ENCODE assay signal across 11 cellular contexts in genomic region chr16:75219838-75220237, GRCh38. TPM values are rescaled to one million over a fixed set of nuclear protein-coding genes. Genes with fewer than 3 reads are reported as not detected.
DNase-seq lines count a peak whose midpoint lies in the region; ATAC-seq and TF ChIP-seq lines count a peak whose summit lies in the region.
"Had no signal": no experiment of that assay in that cellular context is flagged by ENCODE, and none has a peak within 500 bp of the region (broad histone marks: within the 10 kb centered on the region; RNA-seq: fewer than 3 reads in every experiment).

No MANE protein-coding gene starts in this region.

- CTCF ChIA-PET in activated B cell treated with CpG ODN at 0.5 μM for 24 hours (lab: Charles Lee), result interaction anchor here (3.3 kb wide), 1 partner anchor 20 kb away, joined by 16 read pairs; no protein-coding TSS in a partner anchor

- peaks cover 12% of the 10 kb centered on the region for H3K27me3 Mint-ChIP-seq in HFFc6 (ENCODE audit: insufficient read depth)
- peaks cover 10% of the 10 kb centered on the region for H3K27me3 Mint-ChIP-seq in activated B cell treated with CpG ODN at 0.5 μM for 24 hours
- H3K27me3 Mint-ChIP-seq in naive thymus-derived CD8-positive, alpha-beta T cell, result no peaks in the 10 kb centered on the region

- peak; percentile 81 to 92 for ATAC-seq in activated CD4-positive, CD25-positive, alpha-beta regulatory T cell treated with anti-CD3 and anti-CD28 coated beads, Interleukin-2, amount 50 U/mL, for 24 hours
- ATAC-seq in activated B cell treated with CpG ODN at 0.5 μM for 24 hours (ENCODE audit: low read depth), result peak; percentile 56
- peak; percentile 81 to 88 for ATAC-seq in naive thymus-derived CD8-positive, alpha-beta T cell
- ATAC-seq in HG03460 (IDR thresholded peaks at IDR 0.05; ENCODE audit: unreplicated experiment), result no peak
- ATAC-seq in GM21526 (IDR thresholded peaks at IDR 0.05; ENCODE audit: low FRiP score, unreplicated experiment), result no peak
- ATAC-seq in GM19397 (IDR thresholded peaks at IDR 0.05; ENCODE audit: unreplicated experiment), result no peak
- ATAC-seq: esophagus mucosa had no signal

- TF ChIP-seq CTCF in HFFc6 (IDR thresholded peaks at IDR 0.05), result no peak
- TF ChIP-seq CTCF in activated B cell treated with CpG ODN at 0.5 μM for 24 hours (IDR thresholded peaks at IDR 0.05), result no peak

- intact Hi-C loops in activated B cell treated with CpG ODN at 0.5 μM for 24 hours (cut with micrococcal nuclease), result loop anchor here (2.0 to 5.0 kb wide), 4 partner anchors 19 to 431 kb away; no protein-coding TSS in a partner anchor

- H3K4me1 Mint-ChIP-seq in HFFc6 (ENCODE audit: low read depth) (peaks cover 11% of the 10 kb centered on the region), activated B cell treated with CpG ODN at 0.5 μM for 24 hours (peaks cover 11% of the 10 kb centered on the region)
- H3K4me1 Mint-ChIP-seq in naive thymus-derived CD8-positive, alpha-beta T cell, result peaks cover 5 to 10% (median 6%) of the 10 kb centered on the region in 4 donors

- H3K9me3 Mint-ChIP-seq in HFFc6 (peaks cover 7% of the 10 kb centered on the region; the same call in 1 of the 2 replicates), activated B cell treated with CpG ODN at 0.5 μM for 24 hours (no peaks in the 10 kb centered on the region)
- H3K9me3 Mint-ChIP-seq in naive thymus-derived CD8-positive, alpha-beta T cell, result peaks cover 0 to 2% (median 0%) of the 10 kb centered on the region in 9 donors

- POLR2A ChIA-PET in activated B cell treated with CpG ODN at 0.5 μM for 24 hours (lab: Charles Lee), result interaction anchor here (1.1 kb wide), 1 partner anchor 21 kb away, joined by 3 read pairs; no protein-coding TSS in a partner anchor
- POLR2A ChIA-PET in naive thymus-derived CD8-positive, alpha-beta T cell (lab: Charles Lee), result interaction anchor here (0.7 to 1.4 kb wide), 2 partner anchors 19 to 90 kb away, joined by 3 read pairs; no protein-coding TSS in a partner anchor

- no peak for DNase-seq in activated CD4-positive, CD25-positive, alpha-beta regulatory T cell (lab: John Stamatoyannopoulos, UW)
- DNase-seq in HFFc6 (no peak), activated B cell treated with CpG ODN at 0.5 μM for 24 hours (no peak)
- DNase-seq in naive thymus-derived CD8-positive, alpha-beta T cell, result peak in 3 of 10 donors; percentile 30 to 50 (median 48)
- DNase-seq: 8988T had no signal

- H3K36me3 Mint-ChIP-seq in HFFc6 (ENCODE audit: low read depth) (no peaks in the 10 kb centered on the region), activated B cell treated with CpG ODN at 0.5 μM for 24 hours (ENCODE audit: low read depth) (no peaks in the 10 kb centered on the region)
- no peaks in the 10 kb centered on the region for H3K36me3 Mint-ChIP-seq in naive thymus-derived CD8-positive, alpha-beta T cell

- H3K27ac Mint-ChIP-seq in HFFc6 (no peak overlapping the region), activated B cell treated with CpG ODN at 0.5 μM for 24 hours (peak overlapping the region; percentile 63)
- peak overlapping the region; percentile 78 to 97 (median 92) for H3K27ac Mint-ChIP-seq in naive thymus-derived CD8-positive, alpha-beta T cell

- H3K4me3 Mint-ChIP-seq in HFFc6 (peak overlapping the region; percentile 56; the same call in 1 of the 2 replicates), activated B cell treated with CpG ODN at 0.5 μM for 24 hours (peak overlapping the region; percentile 70)
- peak overlapping the region; percentile 71 to 92 (median 84) for H3K4me3 Mint-ChIP-seq in naive thymus-derived CD8-positive, alpha-beta T cell

RNA-seq across cellular contexts. Expression of gene CTRB1, which starts 1.1 kb away (rescaled TPM):
- total RNA-seq in HFFc6 (2021; fragmentation: NEBNext Ultra II Directional; extraction: Animal tissue kit (Norgen Biotek cat#: 25700)), result not detected
- not detected in 2 replicates for total RNA-seq in activated B cell treated with CpG ODN at 0.5 μM for 24 hours
- not detected for total RNA-seq in naive thymus-derived CD8-positive, alpha-beta T cell
- polyA plus RNA-seq in naive thymus-derived CD8-positive, alpha-beta T cell, result not detected
- total RNA-seq: HT-29 had no signal

RNA-seq across cellular contexts. Expression of gene CTRB2, which starts 12.9 kb away (rescaled TPM):
- not detected for total RNA-seq in HFFc6 (2021; fragmentation: NEBNext Ultra II Directional; extraction: Animal tissue kit (Norgen Biotek cat#: 25700))
- total RNA-seq in activated B cell treated with CpG ODN at 0.5 μM for 24 hours, result not detected in 2 replicates
- total RNA-seq in naive thymus-derived CD8-positive, alpha-beta T cell, result not detected
- polyA plus RNA-seq in naive thymus-derived CD8-positive, alpha-beta T cell, result not detected
- total RNA-seq: esophagus mucosa, HT-29 had no signal

RNA-seq across cellular contexts. Expression of gene BCAR1, which starts 31.6 kb away (rescaled TPM):
- 100 to 1,000 TPM; 126 to 148 (median 130) TPM for total RNA-seq in HFFc6 (2021; fragmentation: NEBNext Ultra II Directional; extraction: Animal tissue kit (Norgen Biotek cat#: 25700))
- total RNA-seq in activated B cell treated with CpG ODN at 0.5 μM for 24 hours, result not detected in 2 replicates
- under 1 TPM in 1 of 2 experiments, not detected in 1; 0.30 TPM for total RNA-seq in naive thymus-derived CD8-positive, alpha-beta T cell
- polyA plus RNA-seq in naive thymus-derived CD8-positive, alpha-beta T cell, result not detected

Comparison
In these comparisons a context has a peak if more than half of its experiments do, and no peak if none do; other contexts are left out.
1. ATAC-seq: peak in activated CD4-positive, CD25-positive, alpha-beta regulatory T cell treated with anti-CD3 and anti-CD28 coated beads, Interleukin-2, amount 50 U/mL, for 24 hours (2 of 2), activated B cell treated with CpG ODN at 0.5 μM for 24 hours (single experiment) and naive thymus-derived CD8-positive, alpha-beta T cell (2 of 2); none in HG03460 (single experiment), GM21526 (single experiment) and GM19397 (single experiment).
2. RNA of gene BCAR1, which starts 31.6 kb away (total RNA-seq): 126 to 148 TPM in HFFc6; 0.30 TPM in naive thymus-derived CD8-positive, alpha-beta T cell and not detected in activated B cell treated with CpG ODN at 0.5 μM for 24 hours; every median in the first group is over 10 times any median in the second.
3. Peak in every context shown above with its lines, with median percentiles within 50 percentile points of each other: H3K4me3 Mint-ChIP-seq.